Comparison of ENCODE assay signal across 8 cellular contexts in the genomic region with DNA sequence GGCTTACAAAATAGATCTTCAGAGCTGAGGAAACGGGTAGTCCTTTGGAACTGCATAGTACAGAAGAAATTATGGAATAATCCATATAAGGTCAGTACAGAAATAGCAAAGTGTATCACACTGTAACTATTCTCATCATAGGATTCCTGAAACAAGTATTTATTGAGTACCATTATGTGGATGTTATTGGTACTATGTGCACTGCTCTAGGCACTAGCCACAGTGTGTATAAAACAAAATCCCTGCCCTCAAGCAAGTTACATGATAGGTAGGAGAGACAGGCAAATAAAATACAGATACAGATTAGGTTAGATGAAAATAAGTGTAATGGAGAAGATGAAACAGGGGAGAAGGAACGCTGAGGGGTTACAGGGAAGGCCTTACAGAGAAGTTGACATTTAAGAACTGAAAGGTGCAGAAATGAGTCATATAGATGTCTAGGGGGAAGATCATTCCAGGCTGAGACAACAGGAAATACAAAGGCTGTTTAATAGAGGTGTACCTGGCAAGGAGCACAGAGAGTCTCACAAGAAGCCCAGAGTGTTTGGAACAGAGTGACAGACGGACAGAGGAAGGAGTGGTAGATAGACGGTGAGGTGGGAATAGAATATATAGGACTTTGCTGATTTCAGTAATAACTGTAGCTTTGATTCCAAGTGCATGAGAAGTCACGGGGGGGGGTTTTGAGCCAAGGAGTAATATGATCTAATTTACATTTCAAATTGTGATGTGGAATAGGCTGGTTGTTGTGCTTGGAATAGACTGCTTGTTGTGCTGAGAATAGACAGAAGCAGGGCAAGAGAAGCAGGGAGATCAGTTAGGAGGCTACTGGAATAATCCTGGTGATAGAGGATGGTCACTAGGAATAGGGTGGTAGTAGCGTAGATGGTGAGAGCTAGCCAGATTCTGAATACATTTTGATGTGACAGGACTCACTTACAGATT. TPM values are rescaled to one million over a fixed set of nuclear protein-coding genes. Genes with fewer than 3 reads are reported as not detected.
DNase-seq lines count a peak whose midpoint lies in the region; ATAC-seq and TF ChIP-seq lines count a peak whose summit lies in the region.

No MANE protein-coding gene starts in this region.

- no peak overlapping the region for H3K4me3 ChIP-seq in breast epithelium
- H3K4me3 ChIP-seq in fibroblast of lung (replicated peaks in 1 of 4; ENCODE audit: control extremely low read depth in 1 of 4, insufficient read depth in 1 of 4, low read depth in 3 of 4, low read length in 4 of 4): no peak overlapping the region

- no TSS peak for BruUV-seq in MCF 10A (replicated peaks; lab: Mats Ljungman, UMichigan)

- no peaks in the 10 kb centered on the region for H3K27me3 Mint-ChIP-seq in MCF 10A (ENCODE audit: insufficient read depth, unreplicated experiment)

- DNase-seq in MCF 10A (ENCODE audit: unreplicated experiment) (peak; percentile 48), breast epithelium (ENCODE audit: low spot score in 2 of 2) (no peak), LoVo (ENCODE audit: low spot score) (peak; percentile 74), fibroblast of lung (ENCODE audit: low read depth in 2 of 2) (peak; percentile 36 to 49), epidermal melanocyte (ENCODE audit: insufficient read length, low spot score) (no peak), KG1 (lab: John Stamatoyannopoulos, UW) (no peak)

- CTCF ChIA-PET in MCF 10A (lab: Yijun Ruan, JAX): interaction anchor here (0.6 to 3.8 kb wide), 5 partner anchors 10 to 1395 kb away, joined by 3 to 23 read pairs (median 4); a partner anchor contains a TSS

- no peak overlapping the region for H3K4me3 Mint-ChIP-seq in MCF 10A (ENCODE audit: unreplicated experiment)

- H3K4me1 Mint-ChIP-seq in MCF 10A (ENCODE audit: insufficient read depth, unreplicated experiment): peaks cover 22% of the 10 kb centered on the region

- ATAC-seq in GM19328 (IDR thresholded peaks at IDR 0.05; ENCODE audit: unreplicated experiment) (no peak), HG03439 (IDR thresholded peaks at IDR 0.05; ENCODE audit: unreplicated experiment) (no peak)

- TF ChIP-seq POLR2A in breast epithelium (IDR thresholded peaks at IDR 0.05): no peak

- H3K9me3 ChIP-seq in breast epithelium (no peaks in the 10 kb centered on the region), fibroblast of lung (ENCODE audit: control insufficient read depth, insufficient read depth, low read depth, low read length) (no peaks in the 10 kb centered on the region)

- H4K20me1 ChIP-seq in fibroblast of lung (ENCODE audit: control insufficient read depth, extremely low read depth, insufficient read depth, low read length): no peaks in the 10 kb centered on the region

- H3K36me3 Mint-ChIP-seq in MCF 10A (ENCODE audit: insufficient read depth, unreplicated experiment): peaks cover 33% of the 10 kb centered on the region

- H3K79me2 ChIP-seq in fibroblast of lung (ENCODE audit: control insufficient read depth, insufficient read depth, low read length): no peaks in the 10 kb centered on the region

- H3K27ac ChIP-seq in breast epithelium (peak overlapping the region in 1 of 2 donors; percentile 49), fibroblast of lung (ENCODE audit: insufficient read depth, low read length) (peak overlapping the region; percentile 36)

- no peaks in the 10 kb centered on the region for H3K9me3 Mint-ChIP-seq in MCF 10A (ENCODE audit: unreplicated experiment)

- no peak overlapping the region for H3K9ac ChIP-seq in fibroblast of lung (ENCODE audit: insufficient read depth, low read length)

- POLR2A ChIA-PET in MCF 10A (lab: Yijun Ruan, JAX): interaction anchor here (0.5 to 2.4 kb wide), 8 partner anchors 11 to 467 kb away, joined by 3 to 10 read pairs (median 3); a partner anchor contains a TSS

- no peak overlapping the region for H2AFZ ChIP-seq in fibroblast of lung (ENCODE audit: low read length)

- no peak overlapping the region for H3K4me2 ChIP-seq in fibroblast of lung (ENCODE audit: extremely low read depth, insufficient read depth, low read length)

- H3K27me3 ChIP-seq in breast epithelium (no peaks in the 10 kb centered on the region), fibroblast of lung (ENCODE audit: control insufficient read depth, insufficient read depth, low read length) (no peaks in the 10 kb centered on the region)

- no peaks in the 10 kb centered on the region for H3K4me1 ChIP-seq in breast epithelium
- peaks cover 21% of the 10 kb centered on the region for H3K4me1 ChIP-seq in fibroblast of lung (ENCODE audit: control insufficient read depth, extremely low read depth, insufficient read depth, low read length)

- no peak for TF ChIP-seq CTCF in MCF 10A (IDR thresholded peaks at IDR 0.05; ENCODE audit: unreplicated experiment)
- no peak for TF ChIP-seq CTCF in breast epithelium (IDR thresholded peaks at IDR 0.05)
- TF ChIP-seq CTCF in fibroblast of lung (conservative IDR thresholded peaks at IDR 0.05 in 1 of 2, IDR thresholded peaks at IDR 0.05 in 1 of 2; ENCODE audit: low read depth in 1 of 2, low read length in 2 of 2): no peak

- peak overlapping the region; percentile 68 for H3K27ac Mint-ChIP-seq in MCF 10A (ENCODE audit: low read depth, unreplicated experiment)

- no peaks in the 10 kb centered on the region for H3K36me3 ChIP-seq in breast epithelium
- peaks cover 2% of the 10 kb centered on the region for H3K36me3 ChIP-seq in fibroblast of lung (ENCODE audit: control insufficient read depth, insufficient read depth, low read length)

- intact Hi-C loops in MCF 10A (cut with micrococcal nuclease) (no loop called here), breast epithelium (cut with DNase I; ENCODE audit: low total_unique reads) (no loop called here)

RNA-seq across cellular contexts. Expression of a gene that starts 13.7 kb away (rescaled TPM):
- total RNA-seq in MCF 10A (2022) (28.4 and 41.8 TPM in 2 replicates), breast epithelium (10 to 100 TPM; 31.1 to 54.1 (median 45.8) TPM), fibroblast of lung (26.2 and 32.5 TPM in 2 replicates)
- polyA plus RNA-seq in fibroblast of lung: 29.6 and 43.5 TPM in 2 replicates
- 31.4 and 43.3 TPM in 2 replicates for polyA plus RNA-seq in fibroblast of lung (2012)
- 1.9 and 2.5 TPM in 2 replicates for polyA minus RNA-seq in fibroblast of lung (ENCODE audit: low replicate concordance)

RNA-seq across cellular contexts. Expression of a gene that starts 41.2 kb away (rescaled TPM):
- total RNA-seq in MCF 10A (2022) (not detected in 2 replicates), breast epithelium (100 to 1,000 TPM in 1 of 3 donors, 10 to 100 TPM in 2; 39.2 to 218 (median 51.8) TPM), fibroblast of lung (under 0.01 and 0.17 TPM in 2 replicates)
- polyA plus RNA-seq in fibroblast of lung: 0.01 and 0.08 TPM in 2 replicates
- polyA plus RNA-seq in fibroblast of lung (2012): not detected in 2 replicates
- not detected in 2 replicates for polyA minus RNA-seq in fibroblast of lung (ENCODE audit: low replicate concordance)

Comparison
In these comparisons a context has a peak if more than half of its experiments do, and no peak if none do; other contexts are left out.
1. DNase-seq: peak in MCF 10A (single experiment), LoVo (single experiment) and fibroblast of lung (2 of 2); none in breast epithelium (0 of 2), epidermal melanocyte (single experiment) and KG1 (single experiment).
2. RNA of a gene that starts 41.2 kb away (total RNA-seq): 39.2 to 218 TPM in breast epithelium; under 0.01 to 0.17 TPM in fibroblast of lung and not detected in MCF 10A; every median in the first group is over 10 times any median in the second.